In the genomic region with DNA sequence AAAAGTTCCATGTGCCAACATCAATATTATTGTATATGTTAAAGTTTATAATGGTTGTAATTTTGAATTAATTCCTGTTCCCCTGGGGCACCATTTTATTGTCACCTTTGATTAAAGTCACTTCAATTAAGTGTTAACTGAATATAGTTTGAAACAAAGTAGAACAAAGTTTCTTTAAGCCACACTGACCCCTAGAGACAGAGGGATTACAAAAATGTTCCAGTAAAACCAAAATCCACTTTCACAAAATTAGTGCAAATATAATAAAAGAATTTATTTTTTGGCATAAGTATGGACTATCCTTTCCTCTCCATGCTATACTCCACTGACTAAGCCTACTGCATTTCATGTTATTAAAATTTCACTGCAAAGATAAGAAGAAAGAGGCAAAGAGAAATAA, we compare ENCODE assay signal across 16 cellular contexts.
DNase-seq lines count a peak whose midpoint lies in the region; ATAC-seq and TF ChIP-seq lines count a peak whose summit lies in the region.
"Had no signal": no experiment of that assay in that cellular context is flagged by ENCODE, and none has a peak within 500 bp of the region (broad histone marks: within the 10 kb centered on the region; RNA-seq: fewer than 3 reads in every experiment).

No MANE protein-coding gene starts in this region.

- no peaks in the 10 kb centered on the region for H4K20me1 ChIP-seq in neural progenitor cell (ENCODE audit: low read depth)

- DNase-seq in NCI-H146 (lab: John Stamatoyannopoulos, UW) = peak; percentile 26
- DNase-seq in NCI-H146 treated with DMSO at 0.1 percent for 48 hours (lab: John Stamatoyannopoulos, UW; ENCODE audit: unreplicated experiment) = no peak
- DNase-seq in astrocyte of the spinal cord (ENCODE audit: low read depth, low spot score) = peak; percentile 3
- no peak for DNase-seq in neural progenitor cell (ENCODE audit: low spot score)
- DNase-seq in 8988T = no peak
- DNase-seq in mesothelial cell of epicardium (ENCODE audit: low spot score in 2 of 2, unreplicated experiment in 2 of 2) = no peak
- DNase-seq: activated CD4-positive, alpha-beta memory T cell treated with anti-CD3 and anti-CD28 coated beads, Interleukin-2, amount 10 ng/mL, durations not matched to agents 7 days and 5 days; CD4-positive, CD25-positive, alpha-beta regulatory T cell; cerebellar nuclear complex; immature natural killer cell; NCI-H1092; stimulated activated naive B cell treated with anti-CD40 and anti-IgM and Interleukin-4, amounts not matched to agents 10 μg/mL and 1 μg/mL and 100 μg/mL, for 72 hours; upper lobe of left lung had no signal

- no peaks in the 10 kb centered on the region for H3K27me3 ChIP-seq in neural progenitor cell
- H3K27me3 ChIP-seq: upper lobe of left lung had no signal

- no peak overlapping the region for H3K4me2 ChIP-seq in neural progenitor cell
- H3K4me2 ChIP-seq: A549 had no signal

- H2AFZ ChIP-seq in neural progenitor cell (replicated peaks) = no peak overlapping the region

- H3K4me3 ChIP-seq in astrocyte of the spinal cord (ENCODE audit: low read depth, low read length) (no peak overlapping the region), neural progenitor cell (no peak overlapping the region)
- H3K4me3 ChIP-seq: A549, upper lobe of left lung had no signal

- no peak for TF ChIP-seq EP300 in Ishikawa (IDR thresholded peaks at IDR 0.05; ENCODE audit: borderline replicate concordance)

- H3K27ac Mint-ChIP-seq in neural progenitor cell = no peak overlapping the region
- no peak overlapping the region for H3K27ac Mint-ChIP-seq in mesothelial cell of epicardium
- H3K27ac Mint-ChIP-seq: activated CD4-positive, alpha-beta memory T cell treated with anti-CD3 and anti-CD28 coated beads, Interleukin-2, amount 10 ng/mL, durations not matched to agents 7 days and 5 days; CD4-positive, CD25-positive, alpha-beta regulatory T cell; immature natural killer cell; stimulated activated naive B cell treated with anti-CD40 and anti-IgM and Interleukin-4, amounts not matched to agents 10 μg/mL and 1 μg/mL and 100 μg/mL, for 72 hours had no signal

- H3K36me3 Mint-ChIP-seq in neural progenitor cell = no peaks in the 10 kb centered on the region
- H3K36me3 Mint-ChIP-seq in mesothelial cell of epicardium = peaks cover 3% of the 10 kb centered on the region
- H3K36me3 Mint-ChIP-seq: CD4-positive, CD25-positive, alpha-beta regulatory T cell had no signal

- H3K27ac ChIP-seq in neural progenitor cell = no peak overlapping the region
- H3K27ac ChIP-seq: A549, upper lobe of left lung had no signal

- in situ Hi-C loops in astrocyte of the spinal cord (cut with HindIII; ENCODE audit: low sequenced_read_pairs) = no loop called here

- H3K4me3 Mint-ChIP-seq in neural progenitor cell (no peak overlapping the region), mesothelial cell of epicardium (no peak overlapping the region)
- H3K4me3 Mint-ChIP-seq: activated CD4-positive, alpha-beta memory T cell treated with anti-CD3 and anti-CD28 coated beads, Interleukin-2, amount 10 ng/mL, durations not matched to agents 7 days and 5 days; CD4-positive, CD25-positive, alpha-beta regulatory T cell; immature natural killer cell; stimulated activated naive B cell treated with anti-CD40 and anti-IgM and Interleukin-4, amounts not matched to agents 10 μg/mL and 1 μg/mL and 100 μg/mL, for 72 hours had no signal

- H3K9ac ChIP-seq in neural progenitor cell = no peak overlapping the region

- H3K9me3 ChIP-seq in neural progenitor cell (ENCODE audit: low read depth) = no peaks in the 10 kb centered on the region
- H3K9me3 ChIP-seq: A549, upper lobe of left lung had no signal

- H3K27me3 Mint-ChIP-seq in neural progenitor cell (ENCODE audit: insufficient read depth, low read depth) (no peaks in the 10 kb centered on the region), mesothelial cell of epicardium (ENCODE audit: low read depth) (no peaks in the 10 kb centered on the region)
- H3K27me3 Mint-ChIP-seq: activated CD4-positive, alpha-beta memory T cell treated with anti-CD3 and anti-CD28 coated beads, Interleukin-2, amount 10 ng/mL, durations not matched to agents 7 days and 5 days; CD4-positive, CD25-positive, alpha-beta regulatory T cell had no signal

- TF ChIP-seq RAD21 in Ishikawa (IDR thresholded peaks at IDR 0.05; ENCODE audit: low read depth) = peak; percentile 37; the same call in 1 of the 2 replicates

- no peaks in the 10 kb centered on the region for H3K36me3 ChIP-seq in neural progenitor cell
- H3K36me3 ChIP-seq: upper lobe of left lung had no signal

- no peaks in the 10 kb centered on the region for H3K4me1 ChIP-seq in neural progenitor cell
- H3K4me1 ChIP-seq: A549, upper lobe of left lung had no signal

- no peaks in the 10 kb centered on the region for H3K4me1 Mint-ChIP-seq in neural progenitor cell
- H3K4me1 Mint-ChIP-seq in mesothelial cell of epicardium = peaks cover 2% of the 10 kb centered on the region
- H3K4me1 Mint-ChIP-seq: CD4-positive, CD25-positive, alpha-beta regulatory T cell; immature natural killer cell; stimulated activated naive B cell treated with anti-CD40 and anti-IgM and Interleukin-4, amounts not matched to agents 10 μg/mL and 1 μg/mL and 100 μg/mL, for 72 hours had no signal

- H3K79me2 ChIP-seq in neural progenitor cell (ENCODE audit: low read depth) = no peaks in the 10 kb centered on the region

- no peaks in the 10 kb centered on the region for H3F3A ChIP-seq in neural progenitor cell (ENCODE audit: low read depth)

- H3K9me3 Mint-ChIP-seq in neural progenitor cell (no peaks in the 10 kb centered on the region), mesothelial cell of epicardium (peaks cover 41% of the 10 kb centered on the region)

- ATAC-seq in GM21529 (IDR thresholded peaks at IDR 0.05; ENCODE audit: unreplicated experiment) = no peak
- ATAC-seq: A549; stimulated activated naive B cell treated with anti-CD40 and anti-IgM and Interleukin-4, amounts not matched to agents 10 μg/mL and 1 μg/mL and 100 μg/mL, for 72 hours had no signal

- TF ChIP-seq CTCF in astrocyte of the spinal cord (IDR thresholded peaks at IDR 0.05; ENCODE audit: low read depth, low read length) (peak; percentile 26), neural progenitor cell (IDR thresholded peaks at IDR 0.05) (peak; percentile 43), mesothelial cell of epicardium (IDR thresholded peaks at IDR 0.05; ENCODE audit: unreplicated experiment) (no peak)

TF ChIP-seq in Ishikawa, 13 proteins besides CTCF, POLR2A, EP300 and RAD21:
- TF ChIP-seq ZBTB7A (IDR thresholded peaks at IDR 0.05; ENCODE audit: low read depth) (no peak), FOXM1 (IDR thresholded peaks at IDR 0.05; ENCODE audit: borderline replicate concordance, low read depth) (no peak), NFIC (IDR thresholded peaks at IDR 0.05) (no peak), TEAD4 (IDR thresholded peaks at IDR 0.05) (no peak), TCF12 (IDR thresholded peaks at IDR 0.05; ENCODE audit: low read depth) (no peak), CREB1 (IDR thresholded peaks at IDR 0.05; ENCODE audit: low read depth) (no peak), EGR1 (IDR thresholded peaks at IDR 0.05) (no peak), YY1 (IDR thresholded peaks at IDR 0.05; ENCODE audit: low read depth) (no peak), USF1 (IDR thresholded peaks at IDR 0.05) (no peak), TAF1 (IDR thresholded peaks at IDR 0.05; ENCODE audit: low read depth) (no peak), CEBPB (IDR thresholded peaks at IDR 0.05) (no peak)
- TF ChIP-seq, protein P1, sequence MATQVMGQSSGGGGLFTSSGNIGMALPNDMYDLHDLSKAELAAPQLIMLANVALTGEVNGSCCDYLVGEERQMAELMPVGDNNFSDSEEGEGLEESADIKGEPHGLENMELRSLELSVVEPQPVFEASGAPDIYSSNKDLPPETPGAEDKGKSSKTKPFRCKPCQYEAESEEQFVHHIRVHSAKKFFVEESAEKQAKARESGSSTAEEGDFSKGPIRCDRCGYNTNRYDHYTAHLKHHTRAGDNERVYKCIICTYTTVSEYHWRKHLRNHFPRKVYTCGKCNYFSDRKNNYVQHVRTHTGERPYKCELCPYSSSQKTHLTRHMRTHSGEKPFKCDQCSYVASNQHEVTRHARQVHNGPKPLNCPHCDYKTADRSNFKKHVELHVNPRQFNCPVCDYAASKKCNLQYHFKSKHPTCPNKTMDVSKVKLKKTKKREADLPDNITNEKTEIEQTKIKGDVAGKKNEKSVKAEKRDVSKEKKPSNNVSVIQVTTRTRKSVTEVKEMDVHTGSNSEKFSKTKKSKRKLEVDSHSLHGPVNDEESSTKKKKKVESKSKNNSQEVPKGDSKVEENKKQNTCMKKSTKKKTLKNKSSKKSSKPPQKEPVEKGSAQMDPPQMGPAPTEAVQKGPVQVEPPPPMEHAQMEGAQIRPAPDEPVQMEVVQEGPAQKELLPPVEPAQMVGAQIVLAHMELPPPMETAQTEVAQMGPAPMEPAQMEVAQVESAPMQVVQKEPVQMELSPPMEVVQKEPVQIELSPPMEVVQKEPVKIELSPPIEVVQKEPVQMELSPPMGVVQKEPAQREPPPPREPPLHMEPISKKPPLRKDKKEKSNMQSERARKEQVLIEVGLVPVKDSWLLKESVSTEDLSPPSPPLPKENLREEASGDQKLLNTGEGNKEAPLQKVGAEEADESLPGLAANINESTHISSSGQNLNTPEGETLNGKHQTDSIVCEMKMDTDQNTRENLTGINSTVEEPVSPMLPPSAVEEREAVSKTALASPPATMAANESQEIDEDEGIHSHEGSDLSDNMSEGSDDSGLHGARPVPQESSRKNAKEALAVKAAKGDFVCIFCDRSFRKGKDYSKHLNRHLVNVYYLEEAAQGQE (IDR thresholded peaks at IDR 0.05; ENCODE audit: low read depth) = no peak
- TF ChIP-seq, protein P2, sequence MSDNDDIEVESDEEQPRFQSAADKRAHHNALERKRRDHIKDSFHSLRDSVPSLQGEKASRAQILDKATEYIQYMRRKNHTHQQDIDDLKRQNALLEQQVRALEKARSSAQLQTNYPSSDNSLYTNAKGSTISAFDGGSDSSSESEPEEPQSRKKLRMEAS (IDR thresholded peaks at IDR 0.05) = no peak
TF ChIP-seq in Ishikawa: peak in this region for 0.

Comparison
In these comparisons a context has a peak if more than half of its experiments do, and no peak if none do; other contexts are left out.
1. DNase-seq: peak in NCI-H146 (single experiment) and astrocyte of the spinal cord (single experiment); none in NCI-H146 treated with DMSO at 0.1 percent for 48 hours (single experiment), neural progenitor cell (single experiment), 8988T (single experiment) and mesothelial cell of epicardium (0 of 2).